24 cellular contexts compared by ENCODE assay signal in the genomic region with DNA sequence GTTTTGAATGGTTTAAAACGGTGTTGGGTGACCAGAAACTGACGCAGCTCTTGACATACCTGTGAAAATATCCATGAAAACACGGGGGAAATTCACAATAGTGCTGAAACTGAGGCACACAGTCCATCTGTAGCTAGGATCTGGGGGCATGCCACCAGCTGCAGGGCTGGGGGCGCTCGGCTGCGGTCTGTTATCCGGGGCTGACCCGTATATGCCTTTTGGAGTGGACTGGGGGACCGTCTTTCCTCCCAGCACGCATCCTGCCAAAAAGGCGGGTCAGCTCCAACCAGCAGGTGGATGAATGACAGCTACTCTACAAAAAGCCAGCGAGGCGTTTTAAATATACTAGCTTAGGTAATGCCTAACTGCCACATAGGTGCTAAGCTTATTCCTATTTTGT.
DNase-seq lines count a peak whose midpoint lies in the region; ATAC-seq, FAIRE-seq and TF ChIP-seq lines count a peak whose summit lies in the region.
"Had no signal": no experiment of that assay in that cellular context is flagged by ENCODE, and none has a peak within 500 bp of the region (broad histone marks: within the 10 kb centered on the region; RNA-seq: fewer than 3 reads in every experiment).

No MANE protein-coding gene starts in this region.

- H4K20me1 ChIP-seq in H1 (replicated peaks in 1 of 2; ENCODE audit: control insufficient read depth in 1 of 2, insufficient read depth in 2 of 2, low read length in 2 of 2) (no peaks in the 10 kb centered on the region), MM.1S (ENCODE audit: insufficient read depth, low read length) (no peaks in the 10 kb centered on the region)
- H4K20me1 ChIP-seq: BLaER1 had no signal

- H3K4me3 ChIP-seq in H1 (ENCODE audit: extremely low read depth in 1 of 4, insufficient read depth in 2 of 4, low read depth in 3 of 4, low read length in 4 of 4) (no peak overlapping the region), neuronal stem cell (ENCODE audit: low read length in 2 of 2) (no peak overlapping the region), MM.1S (ENCODE audit: low read length) (no peak overlapping the region)
- H3K4me3 ChIP-seq: BLaER1, GM12878 had no signal

- H3K79me2 ChIP-seq in H1 (ENCODE audit: control insufficient read depth in 1 of 2, insufficient read depth in 2 of 2, low read length in 2 of 2) (no peaks in the 10 kb centered on the region), MM.1S (ENCODE audit: low read length) (no peaks in the 10 kb centered on the region)

- TF ChIP-seq EP300 in H1 (IDR thresholded peaks at IDR 0.05; ENCODE audit: borderline replicate concordance in 1 of 2, low read depth in 2 of 2, low read length in 2 of 2) = no peak

- H2BK12ac ChIP-seq in H1 (ENCODE audit: low read depth, low read length) (no peak overlapping the region), neuronal stem cell (ENCODE audit: low read length) (no peak overlapping the region)

- no peak for TF ChIP-seq POLR2A in H1 (IDR thresholded peaks at IDR 0.05; ENCODE audit: control extremely low read depth in 1 of 2, low read depth in 2 of 2, low read length in 2 of 2)

- no peak overlapping the region for H3K23ac ChIP-seq in H1 (ENCODE audit: insufficient read length)
- no peak overlapping the region for H3K23ac ChIP-seq in neuronal stem cell (ENCODE audit: low read depth, low read length, poor library complexity)

- H3K4ac ChIP-seq in H1 (replicated peaks; ENCODE audit: insufficient read length, low read depth, low read length) = peak overlapping the region; percentile 64
- no peak overlapping the region for H3K4ac ChIP-seq in neuronal stem cell (ENCODE audit: low read length)

- no peak for TF ChIP-seq RAD21 in H1 (IDR thresholded peaks at IDR 0.05 in 1 of 2, conservative IDR thresholded peaks at IDR 0.05 in 1 of 2; ENCODE audit: low read depth in 2 of 2, low read length in 2 of 2)

- no peak overlapping the region for H2AK5ac ChIP-seq in H1 (ENCODE audit: low read depth, low read length)
- peak overlapping the region; percentile 60 for H2AK5ac ChIP-seq in neuronal stem cell (ENCODE audit: low read depth, low read length)

- no peaks in the 10 kb centered on the region for H3F3A ChIP-seq in MM.1S (ENCODE audit: insufficient read depth, low read length)

- no peaks in the 10 kb centered on the region for H3K23me2 ChIP-seq in H1 (ENCODE audit: low read depth, low read length)

- H3K27me3 ChIP-seq in H1 (replicated peaks in 1 of 4; ENCODE audit: control insufficient read depth in 3 of 4, extremely low read depth in 1 of 4, insufficient read depth in 3 of 4, low read length in 3 of 4) (no peaks in the 10 kb centered on the region), neuronal stem cell (ENCODE audit: control insufficient read depth in 3 of 3, insufficient read depth in 3 of 3, low read depth in 1 of 3, low read length in 3 of 3) (no peaks in the 10 kb centered on the region), MM.1S (replicated peaks; ENCODE audit: insufficient read depth, low read length) (no peaks in the 10 kb centered on the region)
- H3K27me3 ChIP-seq: BE2C, BLaER1 had no signal

- H3K9me3 ChIP-seq in H1 (ENCODE audit: insufficient read depth in 2 of 2, low read depth in 1 of 2, low read length in 1 of 2) = no peaks in the 10 kb centered on the region
- peaks cover 0 to 6% of the 10 kb centered on the region in 2 donors for H3K9me3 ChIP-seq in neuronal stem cell (replicated peaks in 1 of 2; ENCODE audit: control insufficient read depth in 2 of 2, insufficient read depth in 1 of 2, low read depth in 1 of 2, low read length in 2 of 2)
- H3K9me3 ChIP-seq in MM.1S (replicated peaks; ENCODE audit: insufficient read depth, low read length) = no peaks in the 10 kb centered on the region
- H3K9me3 ChIP-seq: BE2C had no signal

- TF ChIP-seq CTCF in H1 (IDR thresholded peaks at IDR 0.05; ENCODE audit: control extremely low read depth in 1 of 3, insufficient read depth in 1 of 3, low read depth in 1 of 3, low read length in 3 of 3) (no peak), MM.1S (IDR thresholded peaks at IDR 0.05; ENCODE audit: low read length) (no peak)

- CTCF ChIA-PET in H1 (lab: Charles Lee; ENCODE audit: partially characterized antibody) = no interaction called here

- H3K56ac ChIP-seq in H1 (replicated peaks; ENCODE audit: insufficient read length, low read depth, low read length) = no peak overlapping the region

- no peak overlapping the region for H3K27ac ChIP-seq in H1 (ENCODE audit: low read depth, low read length)
- H3K27ac ChIP-seq in neuronal stem cell (replicated peaks; ENCODE audit: low read length) = no peak overlapping the region
- H3K27ac ChIP-seq in MM.1S (ENCODE audit: low read length) = no peak overlapping the region
- H3K27ac ChIP-seq: BLaER1 had no signal

- FAIRE-seq in H1 (lab: Jason Lieb, UNC) = no peak
- FAIRE-seq: GM12878, GM12892, GM18507 had no signal

- POLR2A ChIA-PET in H1 (lab: Charles Lee; ENCODE audit: partially characterized antibody) = no interaction called here

- H3K18ac ChIP-seq in H1 (ENCODE audit: extremely low read depth, low read length) = no peak overlapping the region
- peak overlapping the region; percentile 1 for H3K18ac ChIP-seq in neuronal stem cell (ENCODE audit: low read length)

- H2BK15ac ChIP-seq in H1 (ENCODE audit: low read length) (no peak overlapping the region), neuronal stem cell (ENCODE audit: low read length) (no peak overlapping the region)

- H4K91ac ChIP-seq in H1 (replicated peaks; ENCODE audit: insufficient read length, low read length) (no peak overlapping the region), neuronal stem cell (ENCODE audit: low read depth, low read length, poor library complexity) (no peak overlapping the region)

- H3K4me2 ChIP-seq in H1 (ENCODE audit: insufficient read depth in 1 of 2, low read depth in 2 of 2, low read length in 2 of 2) (no peak overlapping the region), neuronal stem cell (ENCODE audit: insufficient read depth, low read length, poor library complexity, severe bottlenecking) (no peak overlapping the region), MM.1S (ENCODE audit: low read depth, low read length) (no peak overlapping the region)
- H3K4me2 ChIP-seq: BLaER1 had no signal

- H2BK120ac ChIP-seq in H1 (replicated peaks; ENCODE audit: low read depth, low read length) = no peak overlapping the region
- no peak overlapping the region for H2BK120ac ChIP-seq in neuronal stem cell (ENCODE audit: low read depth, low read length)

- intact Hi-C loops in left ventricle myocardium superior (cut with micrococcal nuclease) = no loop called here

- H2AFZ ChIP-seq in H1 (ENCODE audit: low read length) (no peak overlapping the region), neuronal stem cell (ENCODE audit: low read length) (no peak overlapping the region), MM.1S (ENCODE audit: low read length) (no peak overlapping the region)

- H3K9ac ChIP-seq in H1 (replicated peaks in 1 of 4; ENCODE audit: extremely low read depth in 1 of 4, low read depth in 3 of 4, low read length in 3 of 4) = no peak overlapping the region
- no peak overlapping the region for H3K9ac ChIP-seq in neuronal stem cell (ENCODE audit: low read depth, low read length, poor library complexity)
- H3K9ac ChIP-seq in MM.1S (ENCODE audit: low read length) = no peak overlapping the region
- H3K9ac ChIP-seq: BLaER1 had no signal

- H3K9me2 ChIP-seq in MM.1S (replicated peaks; ENCODE audit: insufficient read depth, low read length) = no peaks in the 10 kb centered on the region

- H3K4me1 ChIP-seq in H1 (replicated peaks in 1 of 4; ENCODE audit: control insufficient read depth in 3 of 4, insufficient read depth in 4 of 4, low read length in 3 of 4) = no peaks in the 10 kb centered on the region
- peaks cover 0 to 5% of the 10 kb centered on the region in 2 donors for H3K4me1 ChIP-seq in neuronal stem cell (ENCODE audit: control insufficient read depth in 2 of 2, insufficient read depth in 1 of 2, low read depth in 1 of 2, low read length in 2 of 2)
- H3K4me1 ChIP-seq in MM.1S (ENCODE audit: low read length) = no peaks in the 10 kb centered on the region
- H3K4me1 ChIP-seq: BE2C, BLaER1 had no signal

- no peak overlapping the region for H2BK20ac ChIP-seq in H1 (ENCODE audit: low read length)

- H2BK5ac ChIP-seq in H1 (ENCODE audit: low read depth, low read length) (no peak overlapping the region), neuronal stem cell (ENCODE audit: low read length) (no peak overlapping the region)

- no peak overlapping the region for H3K14ac ChIP-seq in H1 (ENCODE audit: insufficient read length)
- no peak overlapping the region for H3K14ac ChIP-seq in neuronal stem cell (ENCODE audit: low read length)

- no peak overlapping the region for H4K5ac ChIP-seq in H1 (ENCODE audit: insufficient read length, low read depth, low read length)

- DNase-seq in H1 (ENCODE audit: low read depth in 1 of 2, low spot score in 2 of 2) (no peak), neuronal stem cell (ENCODE audit: low spot score) (no peak), MM.1S (no peak), NCI-H446 (lab: John Stamatoyannopoulos, UW) (no peak), left ventricle myocardium superior (no peak)
- DNase-seq: 8988T; ACHN; BE2C; C1 segment of cervical spinal cord; CD4-positive, alpha-beta memory T cell; CD4-positive, CD25-positive, alpha-beta regulatory T cell; CD8-positive, alpha-beta memory T cell; COR-L47; DMS 273 treated with DMSO at 0.1 percent for 48 hours; DMS153; DMS53; DMS79; DND-41; EL; GDM1 had no signal

- 92% methylated on average over 13 of the region's 13 CpGs; no CpG with 5 or more reads in 1 of the 2 experiments for WGBS in H1 (ENCODE audit: extremely low coverage in 1 of 2, insufficient coverage in 1 of 2, insufficient read length in 1 of 2, insufficient replicate concordance in 2 of 2, low coverage in 1 of 2, low lambda C conversion rate in 2 of 2, missing lambda C conversion rate in 1 of 2), 2 experiments
- no CpG with 5 or more reads among the region's 13 CpGs for WGBS in neuronal stem cell (ENCODE audit: extremely low coverage in 2 of 2, insufficient read length in 2 of 2, insufficient replicate concordance in 1 of 2), 2 donors

- H4K8ac ChIP-seq in H1 (ENCODE audit: extremely low read depth, insufficient read depth, low read length) = no peak overlapping the region
- H4K8ac ChIP-seq in neuronal stem cell (ENCODE audit: low read depth, low read length) = no peak overlapping the region

- H3K36me3 ChIP-seq in H1 (ENCODE audit: control insufficient read depth in 2 of 4, insufficient read depth in 4 of 4, low read length in 3 of 4) = no peaks in the 10 kb centered on the region
- H3K36me3 ChIP-seq in neuronal stem cell (replicated peaks in 1 of 2; ENCODE audit: control insufficient read depth in 2 of 2, insufficient read depth in 2 of 2, low read length in 2 of 2) = no peaks in the 10 kb centered on the region
- no peaks in the 10 kb centered on the region for H3K36me3 ChIP-seq in MM.1S (replicated peaks; ENCODE audit: insufficient read depth, low read length)
- H3K36me3 ChIP-seq: BE2C, BLaER1 had no signal

- no peaks in the 10 kb centered on the region for H3K79me1 ChIP-seq in H1 (ENCODE audit: low read depth, low read length)
- no peaks in the 10 kb centered on the region for H3K79me1 ChIP-seq in neuronal stem cell (ENCODE audit: low read depth, low read length)

- no peak for ATAC-seq in left ventricle myocardium superior
- ATAC-seq: GM12878 had no signal

TF ChIP-seq in H1, 55 proteins besides CTCF, POLR2A, EP300 and RAD21 (continues in another document):
- TF ChIP-seq SRF (IDR thresholded peaks at IDR 0.05; ENCODE audit: low read depth, low read length) (no peak), TEAD4 (IDR thresholded peaks at IDR 0.05; ENCODE audit: low read depth, low read length) (no peak)
